In the genomic region with DNA sequence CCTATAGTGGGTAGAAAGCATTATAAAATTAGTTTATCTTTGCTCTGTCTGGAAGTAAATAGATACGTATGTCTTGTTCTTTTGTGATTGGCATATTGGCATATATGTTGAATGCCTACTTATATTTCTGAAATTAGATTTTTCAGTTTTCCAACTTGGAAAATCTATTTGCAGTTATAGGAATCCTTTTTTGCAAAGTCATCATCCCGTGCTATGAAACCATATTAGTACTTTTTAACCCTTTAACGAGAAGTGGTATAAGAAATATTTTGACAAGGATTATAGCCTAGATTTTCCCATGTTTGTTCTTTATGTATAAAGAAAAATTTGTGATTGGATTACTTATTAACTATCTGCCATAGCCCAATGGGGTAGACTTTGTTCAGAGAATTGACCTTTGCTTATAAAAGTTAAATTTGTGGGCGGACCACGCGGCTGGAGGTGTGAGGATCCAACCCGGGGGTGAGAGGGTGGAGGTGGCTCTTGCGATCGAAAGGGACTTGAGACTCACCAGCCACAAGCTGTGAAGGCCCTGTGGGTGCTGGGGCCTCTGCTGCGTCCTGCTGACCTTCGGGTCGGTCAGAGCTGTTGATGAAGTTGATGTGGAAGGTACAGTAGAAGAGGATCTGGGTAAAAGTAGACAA, we compare ENCODE assay signal across 1 cellular context.
TF ChIP-seq lines count a peak whose summit lies in the region.

No MANE protein-coding gene starts in this region.

TF ChIP-seq in liver, 16 proteins besides CTCF, POLR2A, EP300 and RAD21 (continued from another document):
- TF ChIP-seq EGR1 (IDR thresholded peaks at IDR 0.05; ENCODE audit: low read depth in 2 of 2), result peak in 1 of 2 donors; percentile 71
- no peak for TF ChIP-seq ATF3 (IDR thresholded peaks at IDR 0.05)
- peak; percentile 67 for TF ChIP-seq HNF4G (IDR thresholded peaks at IDR 0.05)
- peak; percentile 64 for TF ChIP-seq ZBTB33 (IDR thresholded peaks at IDR 0.05)
